16 cellular contexts compared by ENCODE assay signal in the genomic region with DNA sequence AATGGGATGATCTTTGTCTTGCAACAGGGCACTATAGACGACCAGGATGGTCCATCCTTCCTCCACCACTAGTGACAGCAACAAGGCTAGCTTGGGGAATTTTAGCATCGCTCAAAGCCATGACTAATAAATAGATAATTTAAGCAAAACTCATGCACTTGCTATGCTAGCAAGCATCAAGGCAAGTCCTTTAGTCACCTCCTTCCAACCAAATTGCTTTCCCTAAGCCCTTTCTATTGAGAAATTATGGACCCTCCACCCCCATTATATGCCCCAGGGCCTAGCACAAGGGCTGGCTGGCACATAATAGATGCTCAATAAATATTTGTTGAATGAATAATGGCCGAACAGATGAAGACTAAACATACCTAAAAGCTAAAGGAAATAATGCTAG. TPM values are rescaled to one million over a fixed set of nuclear protein-coding genes. Genes with fewer than 3 reads are reported as not detected.
DNase-seq lines count a peak whose midpoint lies in the region; ATAC-seq and TF ChIP-seq lines count a peak whose summit lies in the region.
"Had no signal": no experiment of that assay in that cellular context is flagged by ENCODE, and none has a peak within 500 bp of the region (broad histone marks: within the 10 kb centered on the region; RNA-seq: fewer than 3 reads in every experiment).

No MANE protein-coding gene starts in this region.

- no peak for TF ChIP-seq POLR2A in ovary (IDR thresholded peaks at IDR 0.05)

- CTCF ChIA-PET in BJ (lab: Yijun Ruan, JAX), result interaction anchor here (1.2 to 2.0 kb wide), 2 partner anchors 12 to 27 kb away, joined by 3 to 6 read pairs; no protein-coding TSS in a partner anchor

- peak; percentile 47 for DNase-seq in BJ (ENCODE audit: low read depth)
- DNase-seq in LHCN-M2 (ENCODE audit: low read depth), result peak; percentile 48
- DNase-seq in astrocyte of the hippocampus (ENCODE audit: low read depth, low spot score), result peak; percentile 37
- DNase-seq in kidney tubule cell (ENCODE audit: low spot score), result peak; percentile 84
- no peak for DNase-seq in germinal center (ENCODE audit: low spot score)
- DNase-seq in ovary, result no peak
- no peak for DNase-seq in cardiac septum (ENCODE audit: low spot score)
- DNase-seq: activated CD4-positive, alpha-beta T cell treated with anti-CD3 and anti-CD28 coated beads, Interleukin-2, amount 10 ng/mL, durations not matched to agents 24 days and 14 days; hippocampal formation; left lung; nephron progenitor cell; sigmoid colon had no signal

- H3K4me1 ChIP-seq in ovary (ENCODE audit: insufficient read depth), result no peaks in the 10 kb centered on the region
- H3K4me1 ChIP-seq: body of pancreas, left lung, sigmoid colon had no signal

- WGBS in ovary, 3 donors, result 60 to 72% (median 60%) methylated on average over 3 of the region's 3 CpGs

- ATAC-seq in GM19452 (IDR thresholded peaks at IDR 0.05; ENCODE audit: unreplicated experiment), result no peak
- ATAC-seq: activated T-cell treated with anti-CD3 and anti-CD28 coated beads, Interleukin-2, amount 50 U/mL, for 72 hours; body of pancreas; HepG2; left lung had no signal

- H3K27ac ChIP-seq in ovary, result no peak overlapping the region
- H3K27ac ChIP-seq: body of pancreas, left lung had no signal

- H3K4me3 ChIP-seq in BJ (ENCODE audit: low read depth, low read length) (no peak overlapping the region), ovary (no peak overlapping the region)
- H3K4me3 ChIP-seq: body of pancreas, left lung, sigmoid colon had no signal

- POLR2A ChIA-PET in BJ (lab: Charles Lee), result no interaction called here

- H3K27me3 ChIP-seq in BJ (ENCODE audit: control insufficient read depth, insufficient read depth, low read length), result no peaks in the 10 kb centered on the region
- no peaks in the 10 kb centered on the region for H3K27me3 ChIP-seq in ovary
- H3K27me3 ChIP-seq: body of pancreas, left lung, sigmoid colon had no signal

- no peak for TF ChIP-seq EP300 in ovary (IDR thresholded peaks at IDR 0.05)

- intact Hi-C loops in ovary (cut with DNase I), result no loop called here
- intact Hi-C loops in cardiac septum (cut with DNase I), result no loop called here

- no peaks in the 10 kb centered on the region for H3K9me3 ChIP-seq in ovary
- H3K9me3 ChIP-seq: body of pancreas, left lung, sigmoid colon had no signal

- no peaks in the 10 kb centered on the region for H3K36me3 ChIP-seq in BJ (ENCODE audit: control insufficient read depth, insufficient read depth, low read length)
- H3K36me3 ChIP-seq in ovary, result no peaks in the 10 kb centered on the region
- H3K36me3 ChIP-seq: left lung, sigmoid colon had no signal

- TF ChIP-seq CTCF in BJ (IDR thresholded peaks at IDR 0.05; ENCODE audit: insufficient read depth, low read depth, low read length), result no peak
- no peak for TF ChIP-seq CTCF in ovary (IDR thresholded peaks at IDR 0.05)

RNA-seq across cellular contexts. Expression of a gene that starts 28.6 kb away (rescaled TPM):
- 61.6 and 67.0 TPM in 2 replicates for polyA plus RNA-seq in BJ (2011; rRNA removed)
- polyA minus RNA-seq in BJ (2011; rRNA and poly(A)+ RNA removed), result 29.1 and 51.1 TPM in 2 replicates
- total RNA-seq in LHCN-M2 (2014; rRNA removed), result 11.5 and 12.8 TPM in 2 replicates
- 9.8 TPM for polyA plus RNA-seq in LHCN-M2 (2012)
- 10 to 100 TPM in 5 of 7 donors, 1 to 10 TPM in 2; 8.1 to 41.4 (median 24.1) TPM for total RNA-seq in ovary
- polyA plus RNA-seq in ovary, result 10 to 100 TPM; 16.3 to 37.1 TPM
- 8.2 TPM for total RNA-seq in cardiac septum

Comparison
In these comparisons a context has a peak if more than half of its experiments do, and no peak if none do; other contexts are left out.
1. DNase-seq: peak in BJ (single experiment), LHCN-M2 (single experiment), astrocyte of the hippocampus (single experiment) and kidney tubule cell (single experiment); none in germinal center (single experiment), ovary (0 of 5) and cardiac septum (single experiment).